In genomic region chr1:155455588-155456195, GRCh38 we compare ENCODE assay signal across 13 cellular contexts.
DNase-seq lines count a peak whose midpoint lies in the region; ATAC-seq, FAIRE-seq and TF ChIP-seq lines count a peak whose summit lies in the region.
"Had no signal": no experiment of that assay in that cellular context is flagged by ENCODE, and none has a peak within 500 bp of the region (broad histone marks: within the 10 kb centered on the region; RNA-seq: fewer than 3 reads in every experiment).

No MANE protein-coding gene starts in this region.

- no peak for TF ChIP-seq EP300 in K562 (IDR thresholded peaks at IDR 0.05; ENCODE audit: low read length)

- no peak for TF ChIP-seq POLR2A in K562 (conservative IDR thresholded peaks at IDR 0.05)
- no peak for TF ChIP-seq POLR2A in esophagus squamous epithelium (IDR thresholded peaks at IDR 0.05)

- H3K4me2 ChIP-seq in GM23248 (ENCODE audit: unreplicated experiment) (peak overlapping the region; percentile 49), K562 (ENCODE audit: insufficient read depth, low read length) (no peak overlapping the region)

- TSS peak; percentile 12 for BruUV-seq in K562 (replicated peaks; lab: Mats Ljungman, UMichigan)

- no peak for FAIRE-seq in K562 (lab: Jason Lieb, UNC)

- peak overlapping the region; percentile 25; the same call in 1 of the 2 replicates for H3K9ac ChIP-seq in GM23248
- no peak overlapping the region for H3K9ac ChIP-seq in K562 (ENCODE audit: insufficient read depth in 1 of 2, low read depth in 2 of 2, low read length in 2 of 2)

- DNase-seq in AG10803 (ENCODE audit: low read depth), result peak; percentile 30
- DNase-seq in GM23248, result peak; percentile 76
- DNase-seq in K562 (ENCODE audit: extremely low read depth in 1 of 4, low spot score in 3 of 4), result no peak
- peak; percentile 45 for DNase-seq in iris pigment epithelial cell (ENCODE audit: low read depth)
- DNase-seq in NCI-H187 treated with DMSO at 0.1 percent for 48 hours (lab: John Stamatoyannopoulos, UW), result no peak
- DNase-seq in stimulated activated CD8-positive, alpha-beta memory T cell treated with anti-CD3 and anti-CD28 coated beads, Interleukin-4, amount 100 ng/mL, for 48 hours, result no peak
- DNase-seq in esophagus squamous epithelium (lab: John Stamatoyannopoulos, UW), result no peak
- DNase-seq: CD4-positive, CD25-positive, alpha-beta regulatory T cell; naive thymus-derived CD8-positive, alpha-beta T cell; NCI-H1436 treated with DMSO at 0.1 percent for 48 hours had no signal

- H3K27ac ChIP-seq in GM23248, result peak overlapping the region; percentile 57
- no peak overlapping the region for H3K27ac ChIP-seq in K562 (ENCODE audit: extremely low read depth, low read depth, low read length)
- H3K27ac ChIP-seq in esophagus squamous epithelium, result no peak overlapping the region
- H3K27ac ChIP-seq: vagina had no signal

- peaks cover 56% of the 10 kb centered on the region for H3K79me2 ChIP-seq in GM23248 (ENCODE audit: insufficient read depth)
- H3K79me2 ChIP-seq in K562 (ENCODE audit: control insufficient read depth, insufficient read depth, low read length), result no peaks in the 10 kb centered on the region

- CTCF ChIA-PET in K562 (lab: Yijun Ruan, JAX; ENCODE audit: low intra/inter-chr PET ratio), result no interaction called here

- ATAC-seq in K562 (no peak), GM21360 (IDR thresholded peaks at IDR 0.05; ENCODE audit: unreplicated experiment) (no peak)
- ATAC-seq: activated naive CD4-positive, alpha-beta T cell treated with anti-CD3 and anti-CD28 coated beads, Interleukin-2, amount 50 U/mL, for 72 hours; naive thymus-derived CD8-positive, alpha-beta T cell had no signal

- H3K9me2 ChIP-seq in GM23248 (ENCODE audit: insufficient read depth), result no peaks in the 10 kb centered on the region

- H3K4me3 ChIP-seq in AG10803 (ENCODE audit: low read length) (no peak overlapping the region), GM23248 (no peak overlapping the region), K562 (no peak overlapping the region), esophagus squamous epithelium (no peak overlapping the region)
- H3K4me3 ChIP-seq: vagina had no signal

- H3K9me1 ChIP-seq in K562 (ENCODE audit: control insufficient read depth, insufficient read depth, low read length), result no peaks in the 10 kb centered on the region

- TF ChIP-seq CTCF in AG10803 (conservative IDR thresholded peaks at IDR 0.05; ENCODE audit: low read length), result no peak
- no peak for TF ChIP-seq CTCF in K562 (IDR thresholded peaks at IDR 0.05 in 2 of 3, conservative IDR thresholded peaks at IDR 0.05 in 1 of 3; ENCODE audit: insufficient read depth in 2 of 3, low read depth in 1 of 3, low read length in 3 of 3)
- no peak for TF ChIP-seq CTCF in esophagus squamous epithelium (IDR thresholded peaks at IDR 0.05)

- POLR2A ChIA-PET in K562 (lab: Yijun Ruan, JAX), result interaction anchor here (0.8 to 1.2 kb wide), 3 partner anchors 8 to 24 kb away, joined by 3 to 4 read pairs (median 4); no protein-coding TSS in a partner anchor

- intact Hi-C loops in K562 (cut with micrococcal nuclease), result no loop called here
- intact Hi-C loops in esophagus squamous epithelium (cut with DNase I), result no loop called here

- H3K4me1 ChIP-seq in GM23248 (ENCODE audit: insufficient read depth) (peaks cover 24% of the 10 kb centered on the region), K562 (replicated peaks in 1 of 2; ENCODE audit: control insufficient read depth in 2 of 2, insufficient read depth in 2 of 2, low read length in 2 of 2) (no peaks in the 10 kb centered on the region; a peak in 1 of 5 replicates), esophagus squamous epithelium (peaks cover 0 to 11% (median 0%) of the 10 kb centered on the region in 3 donors)

- in situ Hi-C loops in GM23248 (cut with MboI), result no loop called here
- in situ Hi-C loops in K562 (cut with MboI), result no loop called here

- TF ChIP-seq RAD21 in K562 (CRISPR knock-in tag; conservative IDR thresholded peaks at IDR 0.05 in 1 of 2, IDR thresholded peaks at IDR 0.05 in 1 of 2), result no peak

- H3K9me3 ChIP-seq in GM23248 (ENCODE audit: low read depth), result no peaks in the 10 kb centered on the region
- H3K9me3 ChIP-seq in K562 (replicated peaks; ENCODE audit: control insufficient read depth, insufficient read depth, low read depth, low read length), result no peaks in the 10 kb centered on the region
- H3K9me3 ChIP-seq in esophagus squamous epithelium, result no peaks in the 10 kb centered on the region
- H3K9me3 ChIP-seq: vagina had no signal

- H3F3A ChIP-seq in GM23248 (ENCODE audit: insufficient read depth), result peaks cover 36% of the 10 kb centered on the region

- H2AFZ ChIP-seq in GM23248, result no peak overlapping the region
- no peak overlapping the region for H2AFZ ChIP-seq in K562 (ENCODE audit: low read depth, low read length)

- no peaks in the 10 kb centered on the region for H3K27me3 ChIP-seq in GM23248 (replicated peaks; ENCODE audit: insufficient read depth)
- no peaks in the 10 kb centered on the region for H3K27me3 ChIP-seq in K562 (ENCODE audit: control insufficient read depth in 2 of 2, insufficient read depth in 2 of 2, low read length in 2 of 2)
- no peaks in the 10 kb centered on the region for H3K27me3 ChIP-seq in esophagus squamous epithelium
- H3K27me3 ChIP-seq: vagina had no signal

- WGBS in GM23248 (ENCODE audit: low coverage in 1 of 2, low lambda C conversion rate in 2 of 2, missing lambda C conversion rate in 2 of 2), 2 experiments, result 40 to 55% methylated on average over 1 of the region's 1 CpG
- WGBS in K562 (ENCODE audit: insufficient coverage, low coverage, missing lambda C conversion rate), result 89% methylated on average over 1 of the region's 1 CpG
- 65 to 77% methylated on average over 1 of the region's 1 CpG for WGBS in esophagus squamous epithelium, 2 donors

- H3K36me3 ChIP-seq in GM23248 (ENCODE audit: low read depth), result peaks cover 5% of the 10 kb centered on the region; the same call in 1 of the 2 replicates
- H3K36me3 ChIP-seq in K562 (ENCODE audit: control insufficient read depth, insufficient read depth, low read length), result peaks cover 60% of the 10 kb centered on the region; the same call in 2 of the 3 replicates
- H3K36me3 ChIP-seq in esophagus squamous epithelium, result peaks cover 0 to 77% (median 6%) of the 10 kb centered on the region in 3 donors

- no peaks in the 10 kb centered on the region; the same call in 1 of the 2 replicates for H4K20me1 ChIP-seq in GM23248 (ENCODE audit: insufficient read depth)
- no peaks in the 10 kb centered on the region for H4K20me1 ChIP-seq in K562 (replicated peaks; ENCODE audit: control insufficient read depth, insufficient read depth, low read length)

TF ChIP-seq in K562, 482 proteins besides CTCF, POLR2A, EP300 and RAD21:
- TF ChIP-seq ZNF445 (CRISPR knock-in tag; IDR thresholded peaks at IDR 0.05; ENCODE audit: low read depth) (no peak), ZNF41 (CRISPR knock-in tag; conservative IDR thresholded peaks at IDR 0.05) (no peak), SNAPC5 (CRISPR knock-in tag; IDR thresholded peaks at IDR 0.05) (no peak), PATZ1 (CRISPR knock-in tag; IDR thresholded peaks at IDR 0.05; ENCODE audit: borderline replicate concordance) (no peak), RFX5 (IDR thresholded peaks at IDR 0.05; ENCODE audit: low read depth, low read length) (no peak), JUND (IDR thresholded peaks at IDR 0.05; ENCODE audit: borderline replicate concordance, low read depth, low read length) (no peak), JUND (tag; IDR thresholded peaks at IDR 0.05; ENCODE audit: borderline replicate concordance, low read depth, low read length) (no peak), ARHGAP35 (IDR thresholded peaks at IDR 0.05; ENCODE audit: partially characterized antibody) (no peak), ZNF764 (CRISPR knock-in tag; IDR thresholded peaks at IDR 0.05; ENCODE audit: low read depth) (no peak), BHLHE40 (IDR thresholded peaks at IDR 0.05; ENCODE audit: low read length) (no peak), PHF20 (IDR thresholded peaks at IDR 0.05; ENCODE audit: partially characterized antibody) (no peak), PRPF4 (IDR thresholded peaks at IDR 0.05; ENCODE audit: insufficient read depth, low read depth, low read length, poor library complexity, severe bottlenecking) (no peak), NFE2 (IDR thresholded peaks at IDR 0.05; ENCODE audit: low read depth) (no peak)
TF ChIP-seq in K562: peak in this region for 0.

Comparison
In these comparisons a context has a peak if more than half of its experiments do, and no peak if none do; other contexts are left out.
1. DNase-seq: peak in AG10803 (single experiment), GM23248 (single experiment) and iris pigment epithelial cell (single experiment); none in K562 (0 of 4), NCI-H187 treated with DMSO at 0.1 percent for 48 hours (single experiment), stimulated activated CD8-positive, alpha-beta memory T cell treated with anti-CD3 and anti-CD28 coated beads, Interleukin-4, amount 100 ng/mL, for 48 hours (single experiment) and esophagus squamous epithelium (single experiment).